1 cellular context compared by ENCODE assay signal in the genomic region with DNA sequence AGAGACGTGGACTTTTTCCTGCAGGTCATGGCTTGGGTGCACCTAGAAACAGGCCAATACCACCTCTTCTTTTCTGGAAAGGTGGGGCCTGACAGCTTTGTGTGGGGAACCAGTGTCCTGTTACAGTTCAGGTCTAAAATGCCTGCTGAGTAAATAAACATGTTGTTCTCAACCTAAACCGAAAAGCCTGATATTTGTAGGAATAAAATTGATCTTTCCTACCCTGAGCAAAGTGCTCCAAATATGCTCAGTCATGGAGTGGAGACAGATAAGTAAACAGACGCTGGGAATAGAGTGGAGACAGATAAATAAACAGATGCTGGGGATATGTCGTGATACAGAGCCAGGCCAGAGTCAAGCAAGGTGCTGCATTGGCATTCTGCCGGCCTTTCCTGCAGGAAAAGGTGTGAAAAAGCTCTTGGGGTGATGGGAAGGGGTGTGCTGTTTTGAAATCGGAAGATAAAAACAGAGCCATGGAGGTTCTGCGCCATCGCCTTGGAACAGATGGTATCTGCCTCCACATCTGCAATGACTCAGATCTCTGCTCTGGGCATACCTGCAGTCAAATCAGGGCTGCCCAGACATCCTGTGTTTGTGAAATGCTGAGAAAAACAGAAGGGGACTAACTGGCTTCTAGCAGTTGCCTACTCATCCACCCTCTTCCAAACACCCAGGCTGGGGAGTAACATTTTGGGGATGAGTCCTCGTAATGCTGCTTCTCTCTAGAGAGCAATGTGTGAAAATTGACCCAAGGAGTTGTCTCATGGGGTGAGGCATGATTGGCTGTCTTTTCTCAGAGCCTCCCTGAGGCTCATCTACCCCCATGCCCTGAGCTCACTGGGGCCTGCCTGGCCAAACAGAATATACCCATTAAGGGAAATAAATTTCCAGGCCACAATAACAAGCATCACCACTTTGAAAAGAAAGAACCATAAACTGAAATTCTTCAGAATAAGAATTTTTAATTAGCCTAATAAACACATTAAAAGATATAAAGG.
TF ChIP-seq lines count a peak whose summit lies in the region.

No MANE protein-coding gene starts in this region.

TF ChIP-seq in H1, 55 proteins besides CTCF, POLR2A, EP300 and RAD21:
- TF ChIP-seq HDAC2 (IDR thresholded peaks at IDR 0.05; ENCODE audit: borderline replicate concordance in 1 of 2, low read depth in 2 of 2, low read length in 2 of 2): no peak
- no peak for TF ChIP-seq ZNF274 (IDR thresholded peaks at IDR 0.05; ENCODE audit: borderline replicate concordance, extremely low read depth, low read length)
- TF ChIP-seq, protein P1, sequence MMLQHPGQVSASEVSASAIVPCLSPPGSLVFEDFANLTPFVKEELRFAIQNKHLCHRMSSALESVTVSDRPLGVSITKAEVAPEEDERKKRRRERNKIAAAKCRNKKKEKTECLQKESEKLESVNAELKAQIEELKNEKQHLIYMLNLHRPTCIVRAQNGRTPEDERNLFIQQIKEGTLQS (IDR thresholded peaks at IDR 0.05; ENCODE audit: insufficient read depth, low read depth, low read length): no peak
- no peak for TF ChIP-seq JUND (IDR thresholded peaks at IDR 0.05; ENCODE audit: low read length)
- TF ChIP-seq TCF12 (IDR thresholded peaks at IDR 0.05; ENCODE audit: low read depth, low read length): no peak
- TF ChIP-seq CTBP2 (IDR thresholded peaks at IDR 0.05; ENCODE audit: borderline replicate concordance, insufficient read depth, insufficient read length, low read length): no peak
- no peak for TF ChIP-seq CBX8 (IDR thresholded peaks at IDR 0.05; ENCODE audit: borderline replicate concordance, low read depth, low read length)
- no peak for TF ChIP-seq SIRT6 (IDR thresholded peaks at IDR 0.05; ENCODE audit: low read length)
- no peak for TF ChIP-seq BACH1 (IDR thresholded peaks at IDR 0.05; ENCODE audit: low read length)
- TF ChIP-seq KDM4A (IDR thresholded peaks at IDR 0.05; ENCODE audit: low read depth, low read length, severe bottlenecking): no peak
- TF ChIP-seq, protein P2, sequence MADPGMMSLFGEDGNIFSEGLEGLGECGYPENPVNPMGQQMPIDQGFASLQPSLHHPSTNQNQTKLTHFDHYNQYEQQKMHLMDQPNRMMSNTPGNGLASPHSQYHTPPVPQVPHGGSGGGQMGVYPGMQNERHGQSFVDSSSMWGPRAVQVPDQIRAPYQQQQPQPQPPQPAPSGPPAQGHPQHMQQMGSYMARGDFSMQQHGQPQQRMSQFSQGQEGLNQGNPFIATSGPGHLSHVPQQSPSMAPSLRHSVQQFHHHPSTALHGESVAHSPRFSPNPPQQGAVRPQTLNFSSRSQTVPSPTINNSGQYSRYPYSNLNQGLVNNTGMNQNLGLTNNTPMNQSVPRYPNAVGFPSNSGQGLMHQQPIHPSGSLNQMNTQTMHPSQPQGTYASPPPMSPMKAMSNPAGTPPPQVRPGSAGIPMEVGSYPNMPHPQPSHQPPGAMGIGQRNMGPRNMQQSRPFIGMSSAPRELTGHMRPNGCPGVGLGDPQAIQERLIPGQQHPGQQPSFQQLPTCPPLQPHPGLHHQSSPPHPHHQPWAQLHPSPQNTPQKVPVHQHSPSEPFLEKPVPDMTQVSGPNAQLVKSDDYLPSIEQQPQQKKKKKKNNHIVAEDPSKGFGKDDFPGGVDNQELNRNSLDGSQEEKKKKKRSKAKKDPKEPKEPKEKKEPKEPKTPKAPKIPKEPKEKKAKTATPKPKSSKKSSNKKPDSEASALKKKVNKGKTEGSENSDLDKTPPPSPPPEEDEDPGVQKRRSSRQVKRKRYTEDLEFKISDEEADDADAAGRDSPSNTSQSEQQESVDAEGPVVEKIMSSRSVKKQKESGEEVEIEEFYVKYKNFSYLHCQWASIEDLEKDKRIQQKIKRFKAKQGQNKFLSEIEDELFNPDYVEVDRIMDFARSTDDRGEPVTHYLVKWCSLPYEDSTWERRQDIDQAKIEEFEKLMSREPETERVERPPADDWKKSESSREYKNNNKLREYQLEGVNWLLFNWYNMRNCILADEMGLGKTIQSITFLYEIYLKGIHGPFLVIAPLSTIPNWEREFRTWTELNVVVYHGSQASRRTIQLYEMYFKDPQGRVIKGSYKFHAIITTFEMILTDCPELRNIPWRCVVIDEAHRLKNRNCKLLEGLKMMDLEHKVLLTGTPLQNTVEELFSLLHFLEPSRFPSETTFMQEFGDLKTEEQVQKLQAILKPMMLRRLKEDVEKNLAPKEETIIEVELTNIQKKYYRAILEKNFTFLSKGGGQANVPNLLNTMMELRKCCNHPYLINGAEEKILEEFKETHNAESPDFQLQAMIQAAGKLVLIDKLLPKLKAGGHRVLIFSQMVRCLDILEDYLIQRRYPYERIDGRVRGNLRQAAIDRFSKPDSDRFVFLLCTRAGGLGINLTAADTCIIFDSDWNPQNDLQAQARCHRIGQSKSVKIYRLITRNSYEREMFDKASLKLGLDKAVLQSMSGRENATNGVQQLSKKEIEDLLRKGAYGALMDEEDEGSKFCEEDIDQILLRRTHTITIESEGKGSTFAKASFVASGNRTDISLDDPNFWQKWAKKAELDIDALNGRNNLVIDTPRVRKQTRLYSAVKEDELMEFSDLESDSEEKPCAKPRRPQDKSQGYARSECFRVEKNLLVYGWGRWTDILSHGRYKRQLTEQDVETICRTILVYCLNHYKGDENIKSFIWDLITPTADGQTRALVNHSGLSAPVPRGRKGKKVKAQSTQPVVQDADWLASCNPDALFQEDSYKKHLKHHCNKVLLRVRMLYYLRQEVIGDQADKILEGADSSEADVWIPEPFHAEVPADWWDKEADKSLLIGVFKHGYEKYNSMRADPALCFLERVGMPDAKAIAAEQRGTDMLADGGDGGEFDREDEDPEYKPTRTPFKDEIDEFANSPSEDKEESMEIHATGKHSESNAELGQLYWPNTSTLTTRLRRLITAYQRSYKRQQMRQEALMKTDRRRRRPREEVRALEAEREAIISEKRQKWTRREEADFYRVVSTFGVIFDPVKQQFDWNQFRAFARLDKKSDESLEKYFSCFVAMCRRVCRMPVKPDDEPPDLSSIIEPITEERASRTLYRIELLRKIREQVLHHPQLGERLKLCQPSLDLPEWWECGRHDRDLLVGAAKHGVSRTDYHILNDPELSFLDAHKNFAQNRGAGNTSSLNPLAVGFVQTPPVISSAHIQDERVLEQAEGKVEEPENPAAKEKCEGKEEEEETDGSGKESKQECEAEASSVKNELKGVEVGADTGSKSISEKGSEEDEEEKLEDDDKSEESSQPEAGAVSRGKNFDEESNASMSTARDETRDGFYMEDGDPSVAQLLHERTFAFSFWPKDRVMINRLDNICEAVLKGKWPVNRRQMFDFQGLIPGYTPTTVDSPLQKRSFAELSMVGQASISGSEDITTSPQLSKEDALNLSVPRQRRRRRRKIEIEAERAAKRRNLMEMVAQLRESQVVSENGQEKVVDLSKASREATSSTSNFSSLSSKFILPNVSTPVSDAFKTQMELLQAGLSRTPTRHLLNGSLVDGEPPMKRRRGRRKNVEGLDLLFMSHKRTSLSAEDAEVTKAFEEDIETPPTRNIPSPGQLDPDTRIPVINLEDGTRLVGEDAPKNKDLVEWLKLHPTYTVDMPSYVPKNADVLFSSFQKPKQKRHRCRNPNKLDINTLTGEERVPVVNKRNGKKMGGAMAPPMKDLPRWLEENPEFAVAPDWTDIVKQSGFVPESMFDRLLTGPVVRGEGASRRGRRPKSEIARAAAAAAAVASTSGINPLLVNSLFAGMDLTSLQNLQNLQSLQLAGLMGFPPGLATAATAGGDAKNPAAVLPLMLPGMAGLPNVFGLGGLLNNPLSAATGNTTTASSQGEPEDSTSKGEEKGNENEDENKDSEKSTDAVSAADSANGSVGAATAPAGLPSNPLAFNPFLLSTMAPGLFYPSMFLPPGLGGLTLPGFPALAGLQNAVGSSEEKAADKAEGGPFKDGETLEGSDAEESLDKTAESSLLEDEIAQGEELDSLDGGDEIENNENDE (IDR thresholded peaks at IDR 0.05; ENCODE audit: insufficient replicate concordance, low read length): no peak
- TF ChIP-seq FOSL1 (IDR thresholded peaks at IDR 0.05; ENCODE audit: insufficient read depth, low read depth, low read length): no peak
- no peak for TF ChIP-seq POLR2AphosphoS5 (IDR thresholded peaks at IDR 0.05; ENCODE audit: low read depth, low read length)
- TF ChIP-seq, protein P3, sequence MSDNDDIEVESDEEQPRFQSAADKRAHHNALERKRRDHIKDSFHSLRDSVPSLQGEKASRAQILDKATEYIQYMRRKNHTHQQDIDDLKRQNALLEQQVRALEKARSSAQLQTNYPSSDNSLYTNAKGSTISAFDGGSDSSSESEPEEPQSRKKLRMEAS (IDR thresholded peaks at IDR 0.05): no peak
- TF ChIP-seq RXRA (IDR thresholded peaks at IDR 0.05; ENCODE audit: insufficient read depth, low read depth, low read length): no peak
- no peak for TF ChIP-seq ASH2L (IDR thresholded peaks at IDR 0.05; ENCODE audit: low read length)
- TF ChIP-seq CHD2 (IDR thresholded peaks at IDR 0.05; ENCODE audit: low read length): no peak
- TF ChIP-seq SUZ12 (IDR thresholded peaks at IDR 0.05; ENCODE audit: low read length): no peak
